Comparison of ENCODE assay signal across 23 cellular contexts in genomic region chr4:5749568-5749967, GRCh38. TPM values are rescaled to one million over a fixed set of nuclear protein-coding genes. Genes with fewer than 3 reads are reported as not detected.
A peak's percentile ranks its signal among the peaks of the same experiment; 100 is the strongest.
DNase-seq lines count a peak whose midpoint lies in the region; ATAC-seq, FAIRE-seq and TF ChIP-seq lines count a peak whose summit lies in the region.
"Had no signal": no experiment of that assay in that cellular context is flagged by ENCODE, and none has a peak within 500 bp of the region (broad histone marks: within the 10 kb centered on the region; RNA-seq: fewer than 3 reads in every experiment).

No MANE protein-coding gene starts in this region.

- H3K4me1 ChIP-seq in GM23338 (ENCODE audit: insufficient read depth) (peaks cover 22% of the 10 kb centered on the region), astrocyte (ENCODE audit: insufficient read depth, low read length) (peaks cover 74% of the 10 kb centered on the region), mesenchymal stem cell (ENCODE audit: control insufficient read depth, insufficient read depth, low read depth, low read length) (peaks cover 52% of the 10 kb centered on the region), skeletal muscle satellite cell (ENCODE audit: control insufficient read depth, insufficient read depth, low read length) (peaks cover 82% of the 10 kb centered on the region)

- H4K20me1 ChIP-seq in GM23338 (replicated peaks; ENCODE audit: insufficient read depth): no peaks in the 10 kb centered on the region
- H4K20me1 ChIP-seq in astrocyte (ENCODE audit: insufficient read depth, low read length): no peaks in the 10 kb centered on the region

- POLR2A ChIA-PET in activated CD8-positive, alpha-beta T cell treated with anti-CD3 and anti-CD28 coated beads, Interleukin-2, amount 10 ng/mL, durations not matched to agents 7 days and 5 days (lab: Charles Lee): no interaction called here

- H2BK15ac ChIP-seq in mesenchymal stem cell (ENCODE audit: low read depth, poor library complexity, severe bottlenecking): no peak overlapping the region

- no peak overlapping the region for H3K4me2 ChIP-seq in GM23338
- H3K4me2 ChIP-seq in astrocyte (ENCODE audit: low read length): peak overlapping the region; percentile 59
- H3K4me2 ChIP-seq in mesenchymal stem cell (ENCODE audit: low read length, poor library complexity, severe bottlenecking): no peak overlapping the region
- H3K4me2 ChIP-seq in skeletal muscle satellite cell (ENCODE audit: low read length): no peak overlapping the region
- H3K4me2 ChIP-seq: A549, KMS-11, PC-9 had no signal

- no peaks in the 10 kb centered on the region for H3K79me2 ChIP-seq in GM23338 (replicated peaks; ENCODE audit: insufficient read depth)
- H3K79me2 ChIP-seq in astrocyte (ENCODE audit: insufficient read depth, low read length): peaks cover 2% of the 10 kb centered on the region

- intact Hi-C loops in left ventricle myocardium superior (cut with micrococcal nuclease): no loop called here

- peaks cover 14% of the 10 kb centered on the region for H3K27me3 Mint-ChIP-seq in GM23338 (ENCODE audit: insufficient read depth, low read depth, poor library complexity)
- no peaks in the 10 kb centered on the region for H3K27me3 Mint-ChIP-seq in astrocyte (ENCODE audit: low read depth, unreplicated experiment)
- H3K27me3 Mint-ChIP-seq in activated CD8-positive, alpha-beta T cell treated with anti-CD3 and anti-CD28 coated beads, Interleukin-2, amount 10 ng/mL, durations not matched to agents 7 days and 5 days (ENCODE audit: low read depth): no peaks in the 10 kb centered on the region
- H3K27me3 Mint-ChIP-seq: CD4-positive, CD25-positive, alpha-beta regulatory T cell had no signal

- no peaks in the 10 kb centered on the region for H3K9me3 ChIP-seq in astrocyte (ENCODE audit: insufficient read depth, low read depth, low read length)
- no peaks in the 10 kb centered on the region for H3K9me3 ChIP-seq in mesenchymal stem cell (ENCODE audit: control insufficient read depth, low read length)
- no peaks in the 10 kb centered on the region for H3K9me3 ChIP-seq in skeletal muscle satellite cell (replicated peaks; ENCODE audit: low read length)
- H3K9me3 ChIP-seq: A549 had no signal

- peak overlapping the region; percentile 8 for H4K91ac ChIP-seq in mesenchymal stem cell (ENCODE audit: low read length)

- DNase-seq in GM23338 (ENCODE audit: low spot score) (no peak), astrocyte (ENCODE audit: low read depth) (no peak), mesenchymal stem cell (no peak), HuH-7.5 (ENCODE audit: low spot score) (no peak), left ventricle myocardium superior (no peak)
- DNase-seq in activated CD8-positive, alpha-beta T cell treated with anti-CD3 and anti-CD28 coated beads, Interleukin-2, amount 10 ng/mL, durations not matched to agents 7 days and 5 days: no peak
- DNase-seq: AML-193; Calu3; CD4-positive, CD25-positive, alpha-beta regulatory T cell; DMS79; NCI-H1092; NCI-H2227 treated with DMSO at 0.1 percent for 48 hours; NCI-H69; NK-92 treated with Interleukin-12 subunit alpha and Interleukin-12 subunit beta, amount 100 ng/mL, for 24 hours; PC-9; Right ventricle myocardium superior had no signal

- CTCF ChIA-PET in activated CD8-positive, alpha-beta T cell treated with anti-CD3 and anti-CD28 coated beads, Interleukin-2, amount 10 ng/mL, durations not matched to agents 7 days and 5 days (lab: Charles Lee): no interaction called here

- H3K4me3 ChIP-seq in GM23338: no peak overlapping the region
- no peak overlapping the region for H3K4me3 ChIP-seq in astrocyte (ENCODE audit: insufficient read depth, low read depth, low read length)
- H3K4me3 ChIP-seq in mesenchymal stem cell (ENCODE audit: insufficient read depth in 1 of 2, low read depth in 1 of 2, low read length in 2 of 2): no peak overlapping the region
- no peak overlapping the region for H3K4me3 ChIP-seq in skeletal muscle satellite cell (ENCODE audit: low read length)
- H3K4me3 ChIP-seq: A549, PC-9 had no signal

- no peaks in the 10 kb centered on the region for H3K9me3 Mint-ChIP-seq in GM23338
- H3K9me3 Mint-ChIP-seq in astrocyte (ENCODE audit: unreplicated experiment): no peaks in the 10 kb centered on the region
- H3K9me3 Mint-ChIP-seq in activated CD8-positive, alpha-beta T cell treated with anti-CD3 and anti-CD28 coated beads, Interleukin-2, amount 10 ng/mL, durations not matched to agents 7 days and 5 days (ENCODE audit: insufficient read depth): no peaks in the 10 kb centered on the region

- H3K27ac Mint-ChIP-seq in GM23338 (peak overlapping the region; percentile 14; the same call in 1 of the 2 replicates), astrocyte (ENCODE audit: unreplicated experiment) (peak overlapping the region; percentile 59)
- H3K27ac Mint-ChIP-seq in activated CD8-positive, alpha-beta T cell treated with anti-CD3 and anti-CD28 coated beads, Interleukin-2, amount 10 ng/mL, durations not matched to agents 7 days and 5 days: no peak overlapping the region

- H3K27ac ChIP-seq in GM23338 (ENCODE audit: low read depth): no peak overlapping the region
- H3K27ac ChIP-seq in astrocyte (ENCODE audit: low read depth, low read length): peak overlapping the region; percentile 85
- H3K27ac ChIP-seq in mesenchymal stem cell (ENCODE audit: low read length, poor library complexity, severe bottlenecking): peak overlapping the region; percentile 41
- H3K27ac ChIP-seq: HL-60, KMS-11, PC-9 had no signal

- H3K4me3 Mint-ChIP-seq in GM23338 (no peak overlapping the region), astrocyte (ENCODE audit: unreplicated experiment) (no peak overlapping the region)
- no peak overlapping the region for H3K4me3 Mint-ChIP-seq in activated CD8-positive, alpha-beta T cell treated with anti-CD3 and anti-CD28 coated beads, Interleukin-2, amount 10 ng/mL, durations not matched to agents 7 days and 5 days
- H3K4me3 Mint-ChIP-seq: CD4-positive, CD25-positive, alpha-beta regulatory T cell had no signal

- H3K9ac ChIP-seq in astrocyte (ENCODE audit: low read length): peak overlapping the region; percentile 73
- H3K9ac ChIP-seq in mesenchymal stem cell (ENCODE audit: low read length): no peak overlapping the region
- H3K9ac ChIP-seq in skeletal muscle satellite cell (ENCODE audit: low read depth, low read length): peak overlapping the region; percentile 85
- H3K9ac ChIP-seq: KMS-11 had no signal

- no peak for TF ChIP-seq CTCF in GM23338 (conservative IDR thresholded peaks at IDR 0.05; ENCODE audit: low read depth in 2 of 2)
- no peak for TF ChIP-seq CTCF in astrocyte (IDR thresholded peaks at IDR 0.05; ENCODE audit: insufficient read depth, low read depth, low read length)

- no peak overlapping the region for H2BK120ac ChIP-seq in mesenchymal stem cell (ENCODE audit: low read depth, low read length)

- H3K27me3 ChIP-seq in GM23338 (ENCODE audit: insufficient read depth) (no peaks in the 10 kb centered on the region), astrocyte (ENCODE audit: insufficient read depth, low read length) (no peaks in the 10 kb centered on the region), mesenchymal stem cell (ENCODE audit: control insufficient read depth in 1 of 2, insufficient read depth in 1 of 2, low read length in 2 of 2) (no peaks in the 10 kb centered on the region), skeletal muscle satellite cell (ENCODE audit: control insufficient read depth, insufficient read depth, low read length) (no peaks in the 10 kb centered on the region)

- peak overlapping the region in 1 of 2 experiments; percentile 65 for H2BK12ac ChIP-seq in mesenchymal stem cell (ENCODE audit: low read length in 2 of 2)

- H3K36me3 Mint-ChIP-seq in GM23338 (ENCODE audit: low read depth) (peaks cover 41% of the 10 kb centered on the region), astrocyte (ENCODE audit: low read depth, unreplicated experiment) (peaks cover 29% of the 10 kb centered on the region)
- no peaks in the 10 kb centered on the region for H3K36me3 Mint-ChIP-seq in activated CD8-positive, alpha-beta T cell treated with anti-CD3 and anti-CD28 coated beads, Interleukin-2, amount 10 ng/mL, durations not matched to agents 7 days and 5 days (ENCODE audit: low read depth)

- WGBS in mesenchymal stem cell: 90% methylated on average over 9 of the region's 9 CpGs

- no peak overlapping the region for H4K8ac ChIP-seq in mesenchymal stem cell (ENCODE audit: low read length)

- H2AK5ac ChIP-seq in mesenchymal stem cell (ENCODE audit: low read length, severe bottlenecking): peak overlapping the region; percentile 61

- peak overlapping the region in 1 of 2 experiments; percentile 1 for H3K4ac ChIP-seq in mesenchymal stem cell (ENCODE audit: low read depth in 1 of 2, low read length in 2 of 2)

- H3K4me1 Mint-ChIP-seq in GM23338 (peaks cover 37% of the 10 kb centered on the region), astrocyte (ENCODE audit: low read depth, unreplicated experiment) (peaks cover 69% of the 10 kb centered on the region)
- no peaks in the 10 kb centered on the region for H3K4me1 Mint-ChIP-seq in activated CD8-positive, alpha-beta T cell treated with anti-CD3 and anti-CD28 coated beads, Interleukin-2, amount 10 ng/mL, durations not matched to agents 7 days and 5 days (ENCODE audit: low read depth)
- H3K4me1 Mint-ChIP-seq: CD4-positive, CD25-positive, alpha-beta regulatory T cell had no signal

- FAIRE-seq in astrocyte (lab: Jason Lieb, UNC): no peak
- FAIRE-seq: A549, G401.6, GM12892, GM19239 had no signal

- H3K23ac ChIP-seq in mesenchymal stem cell (ENCODE audit: low read length in 2 of 2): no peak overlapping the region

- H3K9me2 ChIP-seq in GM23338 (ENCODE audit: insufficient read depth): no peaks in the 10 kb centered on the region

- no peaks in the 10 kb centered on the region for H3F3A ChIP-seq in GM23338 (replicated peaks; ENCODE audit: low read depth)

- peak overlapping the region in 1 of 2 experiments; percentile 82 for H3K18ac ChIP-seq in mesenchymal stem cell (ENCODE audit: low read depth in 1 of 2, low read length in 2 of 2)

- H3K36me3 ChIP-seq in GM23338 (ENCODE audit: insufficient read depth) (no peaks in the 10 kb centered on the region; the same call in 1 of the 2 replicates), astrocyte (ENCODE audit: insufficient read depth, low read length) (peaks cover 21% of the 10 kb centered on the region), mesenchymal stem cell (ENCODE audit: control insufficient read depth in 1 of 2, insufficient read depth in 2 of 2, low read depth in 1 of 2, low read length in 2 of 2) (peaks cover 58 to 71% of the 10 kb centered on the region in 2 experiments), skeletal muscle satellite cell (ENCODE audit: insufficient read depth, low read length) (peaks cover 55% of the 10 kb centered on the region)

- H2AFZ ChIP-seq in GM23338: no peak overlapping the region
- no peak overlapping the region for H2AFZ ChIP-seq in astrocyte (ENCODE audit: low read depth, low read length)
- H2AFZ ChIP-seq in mesenchymal stem cell (ENCODE audit: low read depth, low read length): no peak overlapping the region
- H2AFZ ChIP-seq: PC-9 had no signal

- H3K14ac ChIP-seq in mesenchymal stem cell (ENCODE audit: low read length in 2 of 2): no peak overlapping the region

- no peak overlapping the region for H2BK5ac ChIP-seq in mesenchymal stem cell (ENCODE audit: low read depth, low read length, poor library complexity, severe bottlenecking)

- peaks cover 12% of the 10 kb centered on the region for H3K79me1 ChIP-seq in mesenchymal stem cell (replicated peaks; ENCODE audit: low read length, poor library complexity, severe bottlenecking)

- ATAC-seq in GM23338 (no peak), left ventricle myocardium superior (no peak)
- ATAC-seq in activated CD8-positive, alpha-beta T cell treated with anti-CD3 and anti-CD28 coated beads, Interleukin-2, amount 10 ng/mL, durations not matched to agents 7 days and 5 days: no peak
- ATAC-seq: A549 had no signal

RNA-seq across cellular contexts. Expression of gene EVC, which starts 38.6 kb away (rescaled TPM):
- 12.8 and 31.0 TPM in 2 replicates for total RNA-seq in GM23338 (2014; rRNA removed; shearing (Covaris generic))
- 1.7 and 2.2 TPM in 2 replicates for polyA plus RNA-seq in GM23338 (2016; fragmentation: Nextera tagmentation; extraction: Ambion mirVana)
- total RNA-seq in astrocyte (23.9 and 24.0 TPM in 2 replicates), left ventricle myocardium superior (6.3 TPM)
- polyA plus RNA-seq in mesenchymal stem cell (2013, experiment 1 of 2): 14.1 TPM
- 13.4 TPM for polyA plus RNA-seq in mesenchymal stem cell (2013, experiment 2 of 2)
- 31.7 and 53.0 TPM in 2 replicates for total RNA-seq in skeletal muscle satellite cell (2012; rRNA removed)
- total RNA-seq in activated CD8-positive, alpha-beta T cell treated with anti-CD3 and anti-CD28 coated beads, Interleukin-2, amount 10 ng/mL, durations not matched to agents 7 days and 5 days: 1 to 10 TPM; 1.7 to 1.9 TPM
- total RNA-seq: Calu3 had no signal

RNA-seq across cellular contexts. Expression of gene EVC2, which starts 41.2 kb away (rescaled TPM):
- total RNA-seq in GM23338 (2014; rRNA removed; shearing (Covaris generic)): 6.8 and 11.5 TPM in 2 replicates
- polyA plus RNA-seq in GM23338 (2016; fragmentation: Nextera tagmentation; extraction: Ambion mirVana): 3.4 TPM in 2 replicates
- total RNA-seq in astrocyte (3.3 and 3.5 TPM in 2 replicates), left ventricle myocardium superior (1.5 TPM)
- 2.5 TPM for polyA plus RNA-seq in mesenchymal stem cell (2013, experiment 1 of 2)
- polyA plus RNA-seq in mesenchymal stem cell (2013, experiment 2 of 2): 2.3 TPM
- 7.9 and 8.6 TPM in 2 replicates for total RNA-seq in skeletal muscle satellite cell (2012; rRNA removed)
- 1 to 10 TPM; 1.1 to 1.3 TPM for total RNA-seq in activated CD8-positive, alpha-beta T cell treated with anti-CD3 and anti-CD28 coated beads, Interleukin-2, amount 10 ng/mL, durations not matched to agents 7 days and 5 days
- total RNA-seq: Calu3 had no signal
